ENCODE assay signal across 28 cellular contexts in genomic region chr7:148390381-148390780, GRCh38.
"Had no signal": no experiment of that assay in that cellular context is flagged by ENCODE, and none has a peak within 500 bp of the region (broad histone marks: within the 10 kb centered on the region; RNA-seq: fewer than 3 reads in every experiment).

No MANE protein-coding gene starts in this region.

- H3K27ac Mint-ChIP-seq: activated B cell treated with CpG ODN at 0.5 μM for 24 hours; activated CD8-positive, alpha-beta T cell treated with anti-CD3 and anti-CD28 coated beads for 36 hours; activated naive CD8-positive, alpha-beta T cell; activated T-helper 17 cell treated with anti-CD3 and anti-CD28 coated beads, Interleukin-2, amount 50 U/mL, for 72 hours; dendritic cell treated with granulocyte-macrophage colony-stimulating factor and Interleukin-4, amounts not matched to agents 40 ng/mL and 50 ng/mL, for 4 days; endodermal cell had no signal

- H3K9me3 Mint-ChIP-seq: activated T-cell treated with anti-CD3 and anti-CD28 coated beads, Interleukin-2, amount 50 U/mL, for 4 hours had no signal

- H3K27ac ChIP-seq: brain microvascular endothelial cell, coronary artery, dorsolateral prefrontal cortex, WERI-Rb-1 had no signal

- H3K36me3 ChIP-seq: brain microvascular endothelial cell had no signal

- DNase-seq: activated B cell treated with CpG ODN at 0.5 μM for 24 hours; activated CD4-positive, alpha-beta T cell treated with anti-CD3 and anti-CD28 coated beads for 48 hours; activated CD4-positive, alpha-beta T cell treated with anti-CD3 and anti-CD28 coated beads, Interleukin-2, amount 50 U/mL, for 1 hour; activated CD4-positive, alpha-beta T cell treated with anti-CD3 and anti-CD28 coated beads, Interleukin-2, amount 50 U/mL, for 48 hours; activated CD8-positive, alpha-beta memory T cell treated with anti-CD3 and anti-CD28 coated beads for 24 hours; activated CD8-positive, alpha-beta T cell treated with anti-CD3 and anti-CD28 coated beads for 36 hours; activated effector memory CD4-positive, alpha-beta T cell treated with Interleukin-2 at 50 U/mL for 16 hours; activated gamma-delta T cell treated with Interleukin-2 at 50 U/mL for 16 hours; activated naive CD4-positive, alpha-beta T cell treated with anti-CD3 and anti-CD28 coated beads, Interleukin-2, amount 50 U/mL, for 16 hours; activated naive CD4-positive, alpha-beta T cell treated with Interleukin-2 at 50 U/mL for 16 hours; activated T-cell treated with anti-CD3 and anti-CD28 coated beads, Interleukin-2, amount 50 U/mL, for 4 hours; amniotic stem cell; anterior cingulate cortex; brain microvascular endothelial cell; dorsolateral prefrontal cortex; effector memory CD4-positive, alpha-beta T cell; endodermal cell; foreskin fibroblast; glutamatergic neuron; T-helper 2 cell; WERI-Rb-1 had no signal

- H3K36me3 Mint-ChIP-seq: activated naive CD8-positive, alpha-beta T cell had no signal

- H3K4me3 Mint-ChIP-seq: activated B cell treated with CpG ODN at 0.5 μM for 24 hours; activated CD8-positive, alpha-beta T cell treated with anti-CD3 and anti-CD28 coated beads for 36 hours; activated naive CD8-positive, alpha-beta T cell; activated T-cell treated with anti-CD3 and anti-CD28 coated beads, Interleukin-2, amount 50 U/mL, for 4 hours; activated T-helper 17 cell treated with anti-CD3 and anti-CD28 coated beads, Interleukin-2, amount 50 U/mL, for 72 hours; central memory CD8-positive, alpha-beta T cell; dendritic cell treated with granulocyte-macrophage colony-stimulating factor and Interleukin-4, amounts not matched to agents 40 ng/mL and 50 ng/mL, for 4 days; endodermal cell had no signal

- H3K27me3 Mint-ChIP-seq: activated B cell treated with CpG ODN at 0.5 μM for 24 hours had no signal

- H3K27me3 ChIP-seq: brain microvascular endothelial cell, dorsolateral prefrontal cortex had no signal

- H3K4me3 ChIP-seq: coronary artery, dorsolateral prefrontal cortex had no signal

- ATAC-seq: activated CD4-positive, CD25-positive, alpha-beta regulatory T cell treated with anti-CD3 and anti-CD28 coated beads, Interleukin-2, amount 50 U/mL, for 24 hours; activated CD8-positive, alpha-beta T cell treated with anti-CD3 and anti-CD28 coated beads for 36 hours; activated T-cell treated with anti-CD3 and anti-CD28 coated beads, Interleukin-2, amount 50 U/mL, for 4 hours; activated T-helper 17 cell treated with anti-CD3 and anti-CD28 coated beads, Interleukin-2, amount 50 U/mL, for 72 hours; esophagus mucosa had no signal

- H3K4me1 Mint-ChIP-seq: activated T-helper 17 cell treated with anti-CD3 and anti-CD28 coated beads, Interleukin-2, amount 50 U/mL, for 72 hours; central memory CD8-positive, alpha-beta T cell had no signal
